1 cellular context compared by ENCODE assay signal in the genomic region with DNA sequence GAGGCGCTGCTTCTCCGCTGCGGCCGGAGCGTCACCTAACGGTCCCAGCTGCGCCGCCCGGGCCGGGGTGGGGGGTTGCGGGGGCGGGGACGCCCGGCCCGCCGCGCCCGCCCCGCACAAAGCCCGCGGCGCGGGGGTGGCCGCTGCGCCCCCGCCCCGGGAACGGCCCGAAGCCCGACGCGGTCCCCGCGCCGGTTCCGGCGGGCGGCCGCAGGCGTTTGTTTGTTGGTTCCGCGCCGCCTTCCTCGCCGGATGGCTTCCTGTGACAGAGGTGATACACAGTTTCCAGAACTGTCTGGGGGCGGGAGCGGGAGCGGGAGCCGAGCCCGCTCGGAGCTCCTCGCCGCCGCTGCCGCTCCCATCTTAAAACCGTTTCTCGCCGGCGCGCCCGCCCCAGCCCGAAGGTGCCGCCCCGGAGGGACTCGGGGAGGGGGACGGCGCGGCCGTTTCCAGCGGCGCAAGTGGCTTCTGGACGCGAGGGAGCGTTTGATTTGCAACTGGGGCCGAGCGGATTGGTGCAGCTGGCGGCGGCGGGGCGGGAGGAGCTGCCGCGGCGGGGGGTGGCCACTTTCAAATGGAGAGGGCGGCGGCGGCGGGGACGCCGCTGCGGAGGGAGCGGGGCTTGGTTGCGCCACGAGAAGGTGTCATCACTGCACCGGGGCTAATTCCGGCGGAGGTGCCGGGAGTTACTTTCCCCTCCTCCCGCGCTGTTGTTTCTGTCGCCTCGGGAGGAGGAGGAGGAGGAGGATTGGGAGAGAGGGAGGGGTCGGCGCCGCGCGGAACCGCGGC.
A peak's percentile ranks its signal among the peaks of the same experiment; 100 is the strongest.
TF ChIP-seq lines count a peak whose summit lies in the region.

No MANE protein-coding gene starts in this region.

TF ChIP-seq in HepG2, 621 proteins besides CTCF, POLR2A, EP300 and RAD21 (continued from another document and continues in another):
- TF ChIP-seq, protein P1, sequence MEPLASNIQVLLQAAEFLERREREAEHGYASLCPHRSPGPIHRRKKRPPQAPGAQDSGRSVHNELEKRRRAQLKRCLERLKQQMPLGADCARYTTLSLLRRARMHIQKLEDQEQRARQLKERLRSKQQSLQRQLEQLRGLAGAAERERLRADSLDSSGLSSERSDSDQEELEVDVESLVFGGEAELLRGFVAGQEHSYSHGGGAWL (CRISPR knock-in tag; IDR thresholded peaks at IDR 0.05), result 0 out of 2 replicates have a peak, but pooled peaks have one; percentile 4
- TF ChIP-seq SMC3 (IDR thresholded peaks at IDR 0.05; ENCODE audit: low read length) (no peak), MEIS1 (CRISPR knock-in tag; IDR thresholded peaks at IDR 0.05; ENCODE audit: borderline replicate concordance) (0 out of 2 replicates have a peak, but pooled peaks have one; percentile 40), IKZF1 (IDR thresholded peaks at IDR 0.05) (no peak), ZNF230 (CRISPR knock-in tag; IDR thresholded peaks at IDR 0.05) (no peak; the same call in 1 of the 2 replicates), POLR2G (IDR thresholded peaks at IDR 0.05; ENCODE audit: low read depth, low read length) (peak; percentile 59; the same call in 1 of the 2 replicates), NR2C2 (CRISPR knock-in tag; IDR thresholded peaks at IDR 0.05; ENCODE audit: borderline replicate concordance) (peak; percentile 35; the same call in 1 of the 2 replicates), ZNF292 (CRISPR knock-in tag; IDR thresholded peaks at IDR 0.05; ENCODE audit: borderline replicate concordance, low read depth) (peak; percentile 40; the same call in 1 of the 2 replicates), HOXD1 (CRISPR knock-in tag; IDR thresholded peaks at IDR 0.05) (no peak), POLR2AphosphoS5 (IDR thresholded peaks at IDR 0.05; ENCODE audit: low read depth, low read length) (peak; percentile 52), NFE2 (CRISPR knock-in tag; IDR thresholded peaks at IDR 0.05) (no peak), PITX1 (CRISPR knock-in tag; IDR thresholded peaks at IDR 0.05) (peak; percentile 56), ZNF446 (CRISPR knock-in tag; IDR thresholded peaks at IDR 0.05) (0 out of 2 replicates have a peak, but pooled peaks have one; percentile 47), ELF1 (CRISPR knock-in tag; IDR thresholded peaks at IDR 0.05) (no peak), NR2F1 (CRISPR knock-in tag; IDR thresholded peaks at IDR 0.05) (no peak), NR3C1 (CRISPR knock-in tag; IDR thresholded peaks at IDR 0.05) (no peak), SP2 (CRISPR knock-in tag; IDR thresholded peaks at IDR 0.05) (peak; percentile 74), ZNF17 (CRISPR knock-in tag; IDR thresholded peaks at IDR 0.05) (no peak), NAIF1 (CRISPR knock-in tag; IDR thresholded peaks at IDR 0.05; ENCODE audit: borderline replicate concordance) (no peak), ZNF883 (CRISPR knock-in tag; IDR thresholded peaks at IDR 0.05; ENCODE audit: not compliant biosample characterization) (peak; percentile 59), FIP1L1 (IDR thresholded peaks at IDR 0.05; ENCODE audit: borderline replicate concordance, insufficient read depth, low read depth, low read length) (no peak), MEIS2 (CRISPR knock-in tag; IDR thresholded peaks at IDR 0.05) (peak; percentile 20; the same call in 1 of the 2 replicates), GATA4 (IDR thresholded peaks at IDR 0.05; ENCODE audit: borderline replicate concordance, low read depth) (no peak), ZNF737 (CRISPR knock-in tag; IDR thresholded peaks at IDR 0.05; ENCODE audit: borderline replicate concordance) (no peak), ZKSCAN5 (CRISPR knock-in tag; IDR thresholded peaks at IDR 0.05) (no peak)
- TF ChIP-seq, protein P2, sequence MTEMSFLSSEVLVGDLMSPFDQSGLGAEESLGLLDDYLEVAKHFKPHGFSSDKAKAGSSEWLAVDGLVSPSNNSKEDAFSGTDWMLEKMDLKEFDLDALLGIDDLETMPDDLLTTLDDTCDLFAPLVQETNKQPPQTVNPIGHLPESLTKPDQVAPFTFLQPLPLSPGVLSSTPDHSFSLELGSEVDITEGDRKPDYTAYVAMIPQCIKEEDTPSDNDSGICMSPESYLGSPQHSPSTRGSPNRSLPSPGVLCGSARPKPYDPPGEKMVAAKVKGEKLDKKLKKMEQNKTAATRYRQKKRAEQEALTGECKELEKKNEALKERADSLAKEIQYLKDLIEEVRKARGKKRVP (CRISPR knock-in tag; IDR thresholded peaks at IDR 0.05), result 0 out of 4 replicates have a peak, but pooled peaks of 1 of the 2 experiments have one; percentile 53
- TF ChIP-seq, protein P3, sequence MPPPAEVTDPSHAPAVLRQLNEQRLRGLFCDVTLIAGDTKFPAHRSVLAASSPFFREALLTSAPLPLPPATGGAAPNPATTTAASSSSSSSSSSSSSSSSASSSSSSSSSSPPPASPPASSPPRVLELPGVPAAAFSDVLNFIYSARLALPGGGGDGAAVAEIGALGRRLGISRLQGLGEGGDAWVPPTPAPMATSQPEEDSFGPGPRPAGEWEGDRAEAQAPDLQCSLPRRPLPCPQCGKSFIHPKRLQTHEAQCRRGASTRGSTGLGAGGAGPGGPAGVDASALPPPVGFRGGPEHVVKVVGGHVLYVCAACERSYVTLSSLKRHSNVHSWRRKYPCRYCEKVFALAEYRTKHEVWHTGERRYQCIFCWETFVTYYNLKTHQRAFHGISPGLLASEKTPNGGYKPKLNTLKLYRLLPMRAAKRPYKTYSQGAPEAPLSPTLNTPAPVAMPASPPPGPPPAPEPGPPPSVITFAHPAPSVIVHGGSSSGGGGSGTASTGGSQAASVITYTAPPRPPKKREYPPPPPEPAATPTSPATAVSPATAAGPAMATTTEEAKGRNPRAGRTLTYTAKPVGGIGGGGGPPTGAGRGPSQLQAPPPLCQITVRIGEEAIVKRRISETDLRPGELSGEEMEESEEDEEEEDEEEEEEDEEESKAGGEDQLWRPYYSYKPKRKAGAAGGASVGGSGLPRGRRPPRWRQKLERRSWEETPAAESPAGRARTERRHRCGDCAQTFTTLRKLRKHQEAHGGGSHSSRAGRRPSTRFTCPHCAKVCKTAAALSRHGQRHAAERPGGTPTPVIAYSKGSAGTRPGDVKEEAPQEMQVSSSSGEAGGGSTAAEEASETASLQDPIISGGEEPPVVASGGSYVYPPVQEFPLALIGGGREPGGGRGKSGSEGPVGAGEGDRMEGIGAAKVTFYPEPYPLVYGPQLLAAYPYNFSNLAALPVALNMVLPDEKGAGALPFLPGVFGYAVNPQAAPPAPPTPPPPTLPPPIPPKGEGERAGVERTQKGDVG (CRISPR knock-in tag; IDR thresholded peaks at IDR 0.05; ENCODE audit: borderline replicate concordance), result no peak
- TF ChIP-seq, protein P4, sequence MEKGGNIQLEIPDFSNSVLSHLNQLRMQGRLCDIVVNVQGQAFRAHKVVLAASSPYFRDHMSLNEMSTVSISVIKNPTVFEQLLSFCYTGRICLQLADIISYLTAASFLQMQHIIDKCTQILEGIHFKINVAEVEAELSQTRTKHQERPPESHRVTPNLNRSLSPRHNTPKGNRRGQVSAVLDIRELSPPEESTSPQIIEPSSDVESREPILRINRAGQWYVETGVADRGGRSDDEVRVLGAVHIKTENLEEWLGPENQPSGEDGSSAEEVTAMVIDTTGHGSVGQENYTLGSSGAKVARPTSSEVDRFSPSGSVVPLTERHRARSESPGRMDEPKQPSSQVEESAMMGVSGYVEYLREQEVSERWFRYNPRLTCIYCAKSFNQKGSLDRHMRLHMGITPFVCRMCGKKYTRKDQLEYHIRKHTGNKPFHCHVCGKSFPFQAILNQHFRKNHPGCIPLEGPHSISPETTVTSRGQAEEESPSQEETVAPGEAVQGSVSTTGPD (CRISPR knock-in tag; IDR thresholded peaks at IDR 0.05), result no peak
- TF ChIP-seq, protein P5, sequence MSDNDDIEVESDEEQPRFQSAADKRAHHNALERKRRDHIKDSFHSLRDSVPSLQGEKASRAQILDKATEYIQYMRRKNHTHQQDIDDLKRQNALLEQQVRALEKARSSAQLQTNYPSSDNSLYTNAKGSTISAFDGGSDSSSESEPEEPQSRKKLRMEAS (IDR thresholded peaks at IDR 0.05), result peak; percentile 56; the same call in 1 of the 2 replicates
- TF ChIP-seq, protein P6, sequence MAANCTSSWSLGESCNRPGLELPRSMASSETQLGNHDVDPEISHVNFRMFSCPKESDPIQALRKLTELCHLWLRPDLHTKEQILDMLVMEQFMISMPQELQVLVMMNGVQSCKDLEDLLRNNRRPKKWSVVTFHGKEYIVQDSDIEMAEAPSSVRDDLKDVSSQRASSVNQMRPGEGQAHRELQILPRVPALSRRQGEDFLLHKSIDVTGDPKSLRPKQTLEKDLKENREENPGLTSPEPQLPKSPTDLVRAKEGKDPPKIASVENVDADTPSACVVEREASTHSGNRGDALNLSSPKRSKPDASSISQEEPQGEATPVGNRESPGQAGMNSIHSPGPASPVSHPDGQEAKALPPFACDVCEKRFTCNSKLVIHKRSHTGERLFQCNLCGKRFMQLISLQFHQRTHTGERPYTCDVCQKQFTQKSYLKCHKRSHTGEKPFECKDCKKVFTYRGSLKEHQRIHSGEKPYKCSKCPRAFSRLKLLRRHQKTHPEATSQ (CRISPR knock-in tag; IDR thresholded peaks at IDR 0.05; ENCODE audit: borderline replicate concordance), result no peak; the same call in 1 of the 2 replicates
- TF ChIP-seq, protein P7, sequence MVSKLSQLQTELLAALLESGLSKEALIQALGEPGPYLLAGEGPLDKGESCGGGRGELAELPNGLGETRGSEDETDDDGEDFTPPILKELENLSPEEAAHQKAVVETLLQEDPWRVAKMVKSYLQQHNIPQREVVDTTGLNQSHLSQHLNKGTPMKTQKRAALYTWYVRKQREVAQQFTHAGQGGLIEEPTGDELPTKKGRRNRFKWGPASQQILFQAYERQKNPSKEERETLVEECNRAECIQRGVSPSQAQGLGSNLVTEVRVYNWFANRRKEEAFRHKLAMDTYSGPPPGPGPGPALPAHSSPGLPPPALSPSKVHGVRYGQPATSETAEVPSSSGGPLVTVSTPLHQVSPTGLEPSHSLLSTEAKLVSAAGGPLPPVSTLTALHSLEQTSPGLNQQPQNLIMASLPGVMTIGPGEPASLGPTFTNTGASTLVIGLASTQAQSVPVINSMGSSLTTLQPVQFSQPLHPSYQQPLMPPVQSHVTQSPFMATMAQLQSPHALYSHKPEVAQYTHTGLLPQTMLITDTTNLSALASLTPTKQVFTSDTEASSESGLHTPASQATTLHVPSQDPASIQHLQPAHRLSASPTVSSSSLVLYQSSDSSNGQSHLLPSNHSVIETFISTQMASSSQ (IDR thresholded peaks at IDR 0.05; ENCODE audit: low read depth), result no peak
- TF ChIP-seq, protein P7 (CRISPR knock-in tag; IDR thresholded peaks at IDR 0.05; ENCODE audit: borderline replicate concordance), result 0 out of 2 replicates have a peak, but pooled peaks have one; percentile 19
- TF ChIP-seq, protein P8, sequence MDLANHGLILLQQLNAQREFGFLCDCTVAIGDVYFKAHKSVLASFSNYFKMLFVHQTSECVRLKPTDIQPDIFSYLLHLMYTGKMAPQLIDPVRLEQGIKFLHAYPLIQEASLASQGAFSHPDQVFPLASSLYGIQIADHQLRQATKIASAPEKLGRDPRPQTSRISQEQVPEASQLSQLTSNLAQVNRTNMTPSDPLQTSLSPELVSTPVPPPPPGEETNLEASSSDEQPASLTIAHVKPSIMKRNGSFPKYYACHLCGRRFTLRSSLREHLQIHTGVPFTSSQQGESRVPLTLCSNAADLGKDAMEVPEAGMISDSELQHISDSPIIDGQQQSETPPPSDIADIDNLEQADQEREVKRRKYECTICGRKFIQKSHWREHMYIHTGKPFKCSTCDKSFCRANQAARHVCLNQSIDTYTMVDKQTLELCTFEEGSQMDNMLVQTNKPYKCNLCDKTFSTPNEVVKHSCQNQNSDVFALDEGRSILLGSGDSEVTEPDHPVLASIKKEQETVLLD (CRISPR knock-in tag; IDR thresholded peaks at IDR 0.05; ENCODE audit: low read depth), result peak; percentile 91
- TF ChIP-seq, protein P9, sequence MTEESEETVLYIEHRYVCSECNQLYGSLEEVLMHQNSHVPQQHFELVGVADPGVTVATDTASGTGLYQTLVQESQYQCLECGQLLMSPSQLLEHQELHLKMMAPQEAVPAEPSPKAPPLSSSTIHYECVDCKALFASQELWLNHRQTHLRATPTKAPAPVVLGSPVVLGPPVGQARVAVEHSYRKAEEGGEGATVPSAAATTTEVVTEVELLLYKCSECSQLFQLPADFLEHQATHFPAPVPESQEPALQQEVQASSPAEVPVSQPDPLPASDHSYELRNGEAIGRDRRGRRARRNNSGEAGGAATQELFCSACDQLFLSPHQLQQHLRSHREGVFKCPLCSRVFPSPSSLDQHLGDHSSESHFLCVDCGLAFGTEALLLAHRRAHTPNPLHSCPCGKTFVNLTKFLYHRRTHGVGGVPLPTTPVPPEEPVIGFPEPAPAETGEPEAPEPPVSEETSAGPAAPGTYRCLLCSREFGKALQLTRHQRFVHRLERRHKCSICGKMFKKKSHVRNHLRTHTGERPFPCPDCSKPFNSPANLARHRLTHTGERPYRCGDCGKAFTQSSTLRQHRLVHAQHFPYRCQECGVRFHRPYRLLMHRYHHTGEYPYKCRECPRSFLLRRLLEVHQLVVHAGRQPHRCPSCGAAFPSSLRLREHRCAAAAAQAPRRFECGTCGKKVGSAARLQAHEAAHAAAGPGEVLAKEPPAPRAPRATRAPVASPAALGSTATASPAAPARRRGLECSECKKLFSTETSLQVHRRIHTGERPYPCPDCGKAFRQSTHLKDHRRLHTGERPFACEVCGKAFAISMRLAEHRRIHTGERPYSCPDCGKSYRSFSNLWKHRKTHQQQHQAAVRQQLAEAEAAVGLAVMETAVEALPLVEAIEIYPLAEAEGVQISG (CRISPR knock-in tag; IDR thresholded peaks at IDR 0.05), result peak; percentile 28; the same call in 1 of the 2 replicates
- TF ChIP-seq, protein P10, sequence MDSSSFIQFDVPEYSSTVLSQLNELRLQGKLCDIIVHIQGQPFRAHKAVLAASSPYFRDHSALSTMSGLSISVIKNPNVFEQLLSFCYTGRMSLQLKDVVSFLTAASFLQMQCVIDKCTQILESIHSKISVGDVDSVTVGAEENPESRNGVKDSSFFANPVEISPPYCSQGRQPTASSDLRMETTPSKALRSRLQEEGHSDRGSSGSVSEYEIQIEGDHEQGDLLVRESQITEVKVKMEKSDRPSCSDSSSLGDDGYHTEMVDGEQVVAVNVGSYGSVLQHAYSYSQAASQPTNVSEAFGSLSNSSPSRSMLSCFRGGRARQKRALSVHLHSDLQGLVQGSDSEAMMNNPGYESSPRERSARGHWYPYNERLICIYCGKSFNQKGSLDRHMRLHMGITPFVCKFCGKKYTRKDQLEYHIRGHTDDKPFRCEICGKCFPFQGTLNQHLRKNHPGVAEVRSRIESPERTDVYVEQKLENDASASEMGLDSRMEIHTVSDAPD (CRISPR knock-in tag; IDR thresholded peaks at IDR 0.05), result no peak
